In the genomic region with DNA sequence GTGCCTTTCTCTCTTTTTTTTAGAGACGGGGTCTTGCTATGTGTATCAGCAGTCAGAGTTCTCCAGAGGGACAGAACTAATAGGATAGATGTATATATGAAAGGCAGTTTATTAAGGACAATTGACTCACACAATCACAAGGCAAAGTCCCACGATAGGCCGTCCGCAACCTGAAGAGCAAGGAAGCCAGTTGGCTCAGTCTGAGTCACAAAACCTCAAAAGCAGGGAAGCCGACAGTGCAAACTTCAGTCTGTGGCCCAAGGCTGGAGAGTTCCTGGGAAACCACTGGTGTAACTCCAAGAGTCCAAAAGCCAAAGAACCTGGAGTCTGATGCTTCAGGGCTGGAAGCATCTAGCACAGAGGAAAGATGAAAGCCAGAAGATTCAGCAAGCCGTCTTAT, we compare ENCODE assay signal across 20 cellular contexts. TPM values are rescaled to one million over a fixed set of nuclear protein-coding genes. Genes with fewer than 3 reads are reported as not detected.
DNase-seq lines count a peak whose midpoint lies in the region; ATAC-seq, FAIRE-seq and TF ChIP-seq lines count a peak whose summit lies in the region.
"Had no signal": no experiment of that assay in that cellular context is flagged by ENCODE, and none has a peak within 500 bp of the region (broad histone marks: within the 10 kb centered on the region; RNA-seq: fewer than 3 reads in every experiment).

No MANE protein-coding gene starts in this region.

- POLR2A ChIA-PET in PC-3 (lab: Charles Lee; ENCODE audit: unreplicated experiment), result no interaction called here
- POLR2A ChIA-PET in HepG2 (lab: Yijun Ruan, JAX), result interaction anchor here (2.3 kb wide), 1 partner anchor 16 kb away, joined by 15 read pairs; a partner anchor contains a TSS

- H3K27me3 Mint-ChIP-seq in Calu3 (ENCODE audit: unreplicated experiment), result peaks cover 8% of the 10 kb centered on the region
- H3K27me3 Mint-ChIP-seq in T-helper 2 cell treated with Interferon-gamma antibody and Interleukin-4, amounts not matched to agents 5 μg/mL and 100 μg/mL, for 36 hours (ENCODE audit: low read depth), result peaks cover 11% of the 10 kb centered on the region
- H3K27me3 Mint-ChIP-seq: activated CD4-positive, alpha-beta T cell treated with anti-CD3 and anti-CD28 coated beads for 36 hours; activated T-cell treated with anti-CD3 and anti-CD28 coated beads, Interleukin-2, amount 50 U/mL, for 24 hours had no signal

- no peak for TF ChIP-seq CTCF in Calu3 (IDR thresholded peaks at IDR 0.05; ENCODE audit: unreplicated experiment)
- no peak for TF ChIP-seq CTCF in PC-3 (conservative IDR thresholded peaks at IDR 0.05; ENCODE audit: low read depth, low read length)
- TF ChIP-seq CTCF in choroid plexus epithelial cell (conservative IDR thresholded peaks at IDR 0.05; ENCODE audit: low read depth, low read length), result no peak
- no peak for TF ChIP-seq CTCF in HepG2 (CRISPR knock-in tag; IDR thresholded peaks at IDR 0.05)

- H3K79me2 ChIP-seq in PC-3 (ENCODE audit: low read length) (no peaks in the 10 kb centered on the region), HepG2 (ENCODE audit: insufficient read depth, low read length) (no peaks in the 10 kb centered on the region)

- no peaks in the 10 kb centered on the region for H3F3A ChIP-seq in PC-3 (ENCODE audit: low read length, unreplicated experiment)

- TF ChIP-seq EP300 in HepG2 (IDR thresholded peaks at IDR 0.05; ENCODE audit: low read depth in 2 of 2, low read length in 2 of 2), result no peak
- TF ChIP-seq EP300 in HepG2 (CRISPR knock-in tag; IDR thresholded peaks at IDR 0.05; ENCODE audit: borderline replicate concordance), result no peak

- H4K20me1 ChIP-seq in PC-3 (ENCODE audit: low read length) (no peaks in the 10 kb centered on the region), HepG2 (ENCODE audit: insufficient read depth, low read length) (no peaks in the 10 kb centered on the region)

- H3K9ac ChIP-seq in PC-3 (ENCODE audit: low read length), result no peak overlapping the region
- no peak overlapping the region for H3K9ac ChIP-seq in HepG2 (ENCODE audit: insufficient read depth, low read depth, low read length)

- no peaks in the 10 kb centered on the region for H3K27me3 ChIP-seq in PC-3 (ENCODE audit: low read length)
- H3K27me3 ChIP-seq in HepG2 (ENCODE audit: control insufficient read depth in 1 of 2, insufficient read depth in 2 of 2, low read length in 2 of 2), result no peaks in the 10 kb centered on the region
- H3K27me3 ChIP-seq: BE2C, dorsolateral prefrontal cortex, tibial nerve had no signal

- H3K4me1 ChIP-seq in PC-3 (ENCODE audit: insufficient read depth, low read length) (peaks cover 14% of the 10 kb centered on the region), HepG2 (ENCODE audit: insufficient read depth, low read length) (peaks cover 23% of the 10 kb centered on the region)
- H3K4me1 ChIP-seq: BE2C had no signal

- peak; percentile 50 for DNase-seq in Calu3
- DNase-seq in PC-3, result peak; percentile 96
- peak; percentile 73 for DNase-seq in choroid plexus epithelial cell (ENCODE audit: low read depth)
- DNase-seq in HepG2 (ENCODE audit: low spot score), result peak; percentile 73
- DNase-seq in T-helper 2 cell treated with Interferon-gamma antibody and Interleukin-4, amounts not matched to agents 5 μg/mL and 100 μg/mL, for 36 hours (ENCODE audit: low spot score), result no peak
- DNase-seq in HuH-7.5 (ENCODE audit: low spot score), result no peak
- DNase-seq: activated CD4-positive, alpha-beta T cell treated with anti-CD3 and anti-CD28 coated beads for 36 hours; activated T-cell treated with anti-CD3 and anti-CD28 coated beads, Interleukin-2, amount 50 U/mL, for 24 hours; BE2C; DMS79; dorsolateral prefrontal cortex; kidney; NCI-H1417; NCI-H226; OCI-M1; stimulated activated CD4-positive, alpha-beta T cell treated with anti-CD3 and anti-CD28 coated beads, Interleukin-1b, Interleukin-23, amount 100 ng/mL, for 48 hours had no signal

- H3K4me3 ChIP-seq in PC-3 (ENCODE audit: low read length) (no peak overlapping the region), choroid plexus epithelial cell (ENCODE audit: low read depth, low read length) (no peak overlapping the region), HepG2 (replicated peaks in 1 of 3; ENCODE audit: insufficient read depth in 1 of 3, low read depth in 2 of 3, low read length in 3 of 3) (no peak overlapping the region)
- H3K4me3 ChIP-seq: dorsolateral prefrontal cortex, GM12878, tibial nerve had no signal

- CTCF ChIA-PET in Calu3 (lab: Charles Lee) (no interaction called here), PC-3 (lab: Charles Lee) (no interaction called here), HepG2 (lab: Yijun Ruan, JAX; ENCODE audit: low intra/inter-chr PET ratio, low total read pairs) (no interaction called here)

- 1% methylated on average over 5 of the region's 6 CpGs for WGBS in HepG2 (ENCODE audit: low lambda C conversion rate)

- intact Hi-C loops in Calu3 (cut with micrococcal nuclease; ENCODE audit: unreplicated experiment), result no loop called here
- intact Hi-C loops in PC-3 (cut with micrococcal nuclease), result no loop called here
- intact Hi-C loops in HepG2 (cut with micrococcal nuclease; ENCODE audit: unreplicated experiment), result loop anchor here (2.0 kb wide), 1 partner anchor 17 kb away; no protein-coding TSS in a partner anchor

- peaks cover 11% of the 10 kb centered on the region for H3K4me1 Mint-ChIP-seq in Calu3 (ENCODE audit: low read depth, unreplicated experiment)
- no peaks in the 10 kb centered on the region for H3K4me1 Mint-ChIP-seq in T-helper 2 cell treated with Interferon-gamma antibody and Interleukin-4, amounts not matched to agents 5 μg/mL and 100 μg/mL, for 36 hours (ENCODE audit: low read depth)
- H3K4me1 Mint-ChIP-seq: activated CD4-positive, alpha-beta T cell treated with anti-CD3 and anti-CD28 coated beads for 36 hours had no signal

- no peak overlapping the region for H3K27ac Mint-ChIP-seq in Calu3 (ENCODE audit: unreplicated experiment)
- no peak overlapping the region for H3K27ac Mint-ChIP-seq in T-helper 2 cell treated with Interferon-gamma antibody and Interleukin-4, amounts not matched to agents 5 μg/mL and 100 μg/mL, for 36 hours
- H3K27ac Mint-ChIP-seq: activated CD4-positive, alpha-beta T cell treated with anti-CD3 and anti-CD28 coated beads for 36 hours; activated T-cell treated with anti-CD3 and anti-CD28 coated beads, Interleukin-2, amount 50 U/mL, for 24 hours had no signal

- H3K36me3 ChIP-seq in PC-3 (ENCODE audit: low read depth, low read length) (no peaks in the 10 kb centered on the region), HepG2 (replicated peaks in 1 of 2; ENCODE audit: control insufficient read depth in 1 of 2, insufficient read depth in 2 of 2, low read length in 2 of 2) (no peaks in the 10 kb centered on the region)
- H3K36me3 ChIP-seq: BE2C had no signal

- peak overlapping the region; percentile 17 for H3K27ac ChIP-seq in PC-3 (ENCODE audit: low read length)
- no peak overlapping the region for H3K27ac ChIP-seq in HepG2 (ENCODE audit: extremely low read length, insufficient read depth, low read length)
- H3K27ac ChIP-seq: dorsolateral prefrontal cortex, tibial nerve had no signal

- H3K9me3 Mint-ChIP-seq in Calu3 (ENCODE audit: low read depth, unreplicated experiment), result no peaks in the 10 kb centered on the region
- no peaks in the 10 kb centered on the region for H3K9me3 Mint-ChIP-seq in T-helper 2 cell treated with Interferon-gamma antibody and Interleukin-4, amounts not matched to agents 5 μg/mL and 100 μg/mL, for 36 hours
- H3K9me3 Mint-ChIP-seq: activated T-cell treated with anti-CD3 and anti-CD28 coated beads, Interleukin-2, amount 50 U/mL, for 24 hours had no signal

- in situ Hi-C loops in HepG2 (cut with HindIII; ENCODE audit: extremely low pct_ligation_motif_present, low pct_unique_long_range_greater_than_20kb), result no loop called here

- BruUV-seq in Calu3 (replicated peaks; lab: Mats Ljungman, UMichigan) (no TSS peak), PC-3 (replicated peaks; lab: Mats Ljungman, UMichigan) (no TSS peak), HepG2 (replicated peaks; lab: Mats Ljungman, UMichigan) (no TSS peak)

- no peaks in the 10 kb centered on the region for H3K9me2 ChIP-seq in PC-3 (replicated peaks; ENCODE audit: low read length)

- H3K9me3 ChIP-seq in PC-3 (ENCODE audit: low read length) (no peaks in the 10 kb centered on the region), HepG2 (ENCODE audit: low read length) (no peaks in the 10 kb centered on the region)
- H3K9me3 ChIP-seq: BE2C, tibial nerve had no signal

- TF ChIP-seq RAD21 in HepG2 (CRISPR knock-in tag; IDR thresholded peaks at IDR 0.05), result no peak

- no peak overlapping the region for H3K4me3 Mint-ChIP-seq in Calu3 (ENCODE audit: low read depth, unreplicated experiment)
- no peak overlapping the region for H3K4me3 Mint-ChIP-seq in T-helper 2 cell treated with Interferon-gamma antibody and Interleukin-4, amounts not matched to agents 5 μg/mL and 100 μg/mL, for 36 hours
- H3K4me3 Mint-ChIP-seq: activated CD4-positive, alpha-beta T cell treated with anti-CD3 and anti-CD28 coated beads for 36 hours; activated T-cell treated with anti-CD3 and anti-CD28 coated beads, Interleukin-2, amount 50 U/mL, for 24 hours had no signal

- no peaks in the 10 kb centered on the region for H3K36me3 Mint-ChIP-seq in Calu3 (ENCODE audit: insufficient read depth, unreplicated experiment)
- no peaks in the 10 kb centered on the region for H3K36me3 Mint-ChIP-seq in T-helper 2 cell treated with Interferon-gamma antibody and Interleukin-4, amounts not matched to agents 5 μg/mL and 100 μg/mL, for 36 hours (ENCODE audit: low read depth)

- H3K4me2 ChIP-seq in PC-3 (ENCODE audit: low read length), result peak overlapping the region; percentile 51
- peak overlapping the region; percentile 15 for H3K4me2 ChIP-seq in HepG2 (ENCODE audit: low read depth, low read length)

- ATAC-seq in PC-3 (peak; percentile 99), HepG2 (peak; percentile 91), GM21526 (IDR thresholded peaks at IDR 0.05; ENCODE audit: low FRiP score, unreplicated experiment) (no peak), GM18907 (IDR thresholded peaks at IDR 0.05; ENCODE audit: unreplicated experiment) (no peak)
- ATAC-seq: activated CD4-positive, alpha-beta T cell treated with anti-CD3 and anti-CD28 coated beads for 36 hours; GM12878 had no signal

- no peak overlapping the region for H2AFZ ChIP-seq in PC-3 (ENCODE audit: low read length)
- H2AFZ ChIP-seq in HepG2 (ENCODE audit: low read length), result no peak overlapping the region

- TF ChIP-seq POLR2A in HepG2 (IDR thresholded peaks at IDR 0.05; ENCODE audit: insufficient read depth in 1 of 2, low read depth in 2 of 2, low read length in 2 of 2), result no peak

- FAIRE-seq in HepG2 (lab: Jason Lieb, UNC), result no peak
- FAIRE-seq: GM12878, kidney had no signal

RNA-seq across cellular contexts. Expression of a gene that starts 16.3 kb away (rescaled TPM):
- total RNA-seq in Calu3 (2022) (539 and 568 TPM in 2 replicates), PC-3 (2014; rRNA removed) (196 and 273 TPM in 2 replicates), HepG2 (2016; rRNA removed; fragmentation: Illumina TruSeq; extraction: Trizol) (221 and 312 TPM in 2 replicates)
- 48.7 and 49.7 TPM in 2 replicates for total RNA-seq in HepG2 (2016; cell fraction: cytosol; rRNA removed; fragmentation: Illumina TruSeq; extraction: Trizol; ENCODE audit: low read depth)
- 221 and 332 TPM in 2 replicates for total RNA-seq in HepG2 (2016; cell fraction: insoluble cytoplasmic fraction; rRNA removed; fragmentation: Illumina TruSeq; extraction: Trizol)
- 115 and 120 TPM in 2 replicates for total RNA-seq in HepG2 (2016; cell fraction: membrane; rRNA removed; fragmentation: Illumina TruSeq; extraction: Trizol)
- 113 and 117 TPM in 2 replicates for total RNA-seq in HepG2 (2016; cell fraction: nucleus; rRNA removed; fragmentation: Illumina TruSeq; extraction: Trizol)
- polyA plus RNA-seq in HepG2 (2011; rRNA removed), result 244 and 320 TPM in 2 replicates
- 305 and 322 TPM in 2 replicates for polyA plus RNA-seq in HepG2 (2011; cell fraction: cytosol; rRNA removed)
- 46.1 and 49.0 TPM in 2 replicates for polyA plus RNA-seq in HepG2 (2011; cell fraction: nucleus; rRNA removed)
- polyA plus RNA-seq in HepG2 (2012), result 222 and 335 TPM in 2 replicates
- 115 and 127 TPM in 2 replicates for polyA plus RNA-seq in HepG2 (2016; cell fraction: cytosol; fragmentation: Illumina TruSeq; extraction: Trizol; ENCODE audit: low read depth)
- polyA plus RNA-seq in HepG2 (2016; cell fraction: insoluble cytoplasmic fraction; fragmentation: Illumina TruSeq; extraction: Trizol; ENCODE audit: low read depth), result 671 and 752 TPM in 2 replicates
- polyA plus RNA-seq in HepG2 (2016; cell fraction: membrane; fragmentation: Illumina TruSeq; extraction: Trizol; ENCODE audit: low read depth), result 212 and 224 TPM in 2 replicates
- polyA plus RNA-seq in HepG2 (2016; cell fraction: nucleus; fragmentation: Illumina TruSeq; extraction: Trizol; ENCODE audit: insufficient read depth, low read depth), result 301 and 310 TPM in 2 replicates
- polyA minus RNA-seq in HepG2 (2011; rRNA and poly(A)+ RNA removed; ENCODE audit: low replicate concordance), result 36.8 and 90.2 TPM in 2 replicates
- 57.0 and 59.4 TPM in 2 replicates for polyA minus RNA-seq in HepG2 (2011; cell fraction: cytosol; rRNA and poly(A)+ RNA removed)
- 29.9 and 35.4 TPM in 2 replicates for polyA minus RNA-seq in HepG2 (2011; cell fraction: nucleus; rRNA and poly(A)+ RNA removed)

RNA-seq across cellular contexts. Expression of a gene that starts 47.1 kb away (rescaled TPM):
- total RNA-seq in Calu3 (2022) (26.2 and 28.1 TPM in 2 replicates), PC-3 (2014; rRNA removed) (26.1 and 30.2 TPM in 2 replicates), HepG2 (2016; rRNA removed; fragmentation: Illumina TruSeq; extraction: Trizol) (19.6 and 24.7 TPM in 2 replicates)
- total RNA-seq in HepG2 (2016; cell fraction: cytosol; rRNA removed; fragmentation: Illumina TruSeq; extraction: Trizol; ENCODE audit: low read depth), result 2.0 and 2.4 TPM in 2 replicates
- 19.8 and 25.8 TPM in 2 replicates for total RNA-seq in HepG2 (2016; cell fraction: insoluble cytoplasmic fraction; rRNA removed; fragmentation: Illumina TruSeq; extraction: Trizol)
- 5.6 and 6.8 TPM in 2 replicates for total RNA-seq in HepG2 (2016; cell fraction: membrane; rRNA removed; fragmentation: Illumina TruSeq; extraction: Trizol)
- total RNA-seq in HepG2 (2016; cell fraction: nucleus; rRNA removed; fragmentation: Illumina TruSeq; extraction: Trizol), result 11.3 and 13.2 TPM in 2 replicates
- 9.3 and 10.8 TPM in 2 replicates for polyA plus RNA-seq in HepG2 (2011; rRNA removed)
- polyA plus RNA-seq in HepG2 (2011; cell fraction: cytosol; rRNA removed), result 6.6 and 10.2 TPM in 2 replicates
- polyA plus RNA-seq in HepG2 (2011; cell fraction: nucleus; rRNA removed), result 4.4 and 5.5 TPM in 2 replicates
- 5.1 and 6.9 TPM in 2 replicates for polyA plus RNA-seq in HepG2 (2012)
- 0.27 and 0.31 TPM in 2 replicates for polyA plus RNA-seq in HepG2 (2016; cell fraction: cytosol; fragmentation: Illumina TruSeq; extraction: Trizol; ENCODE audit: low read depth)
- 19.9 and 21.1 TPM in 2 replicates for polyA plus RNA-seq in HepG2 (2016; cell fraction: insoluble cytoplasmic fraction; fragmentation: Illumina TruSeq; extraction: Trizol; ENCODE audit: low read depth)
- polyA plus RNA-seq in HepG2 (2016; cell fraction: membrane; fragmentation: Illumina TruSeq; extraction: Trizol; ENCODE audit: low read depth), result 1.2 and 1.5 TPM in 2 replicates
- 13.3 and 14.1 TPM in 2 replicates for polyA plus RNA-seq in HepG2 (2016; cell fraction: nucleus; fragmentation: Illumina TruSeq; extraction: Trizol; ENCODE audit: insufficient read depth, low read depth)
- polyA minus RNA-seq in HepG2 (2011; rRNA and poly(A)+ RNA removed; ENCODE audit: low replicate concordance), result 6.0 and 7.8 TPM in 2 replicates
- 12.2 and 13.0 TPM in 2 replicates for polyA minus RNA-seq in HepG2 (2011; cell fraction: cytosol; rRNA and poly(A)+ RNA removed)
- polyA minus RNA-seq in HepG2 (2011; cell fraction: nucleus; rRNA and poly(A)+ RNA removed), result 14.9 and 16.3 TPM in 2 replicates

Comparison
In these comparisons a context has a peak if more than half of its experiments do, and no peak if none do; other contexts are left out.
1. DNase-seq: peak in Calu3 (single experiment), PC-3 (single experiment), choroid plexus epithelial cell (single experiment) and HepG2 (single experiment); none in T-helper 2 cell treated with Interferon-gamma antibody and Interleukin-4, amounts not matched to agents 5 μg/mL and 100 μg/mL, for 36 hours (single experiment) and HuH-7.5 (single experiment).
2. ATAC-seq: peak in PC-3 (single experiment) and HepG2 (single experiment); none in GM21526 (single experiment) and GM18907 (single experiment).